9 cellular contexts compared by ENCODE assay signal in genomic region chr5:98713856-98714255, GRCh38.
"Had no signal": no experiment of that assay in that cellular context is flagged by ENCODE, and none has a peak within 500 bp of the region (broad histone marks: within the 10 kb centered on the region; RNA-seq: fewer than 3 reads in every experiment).

No MANE protein-coding gene starts in this region.

- DNase-seq: GM23248, GOT3, H9, HCEC 1CT, Karpas-422, KBM-7 had no signal

- FAIRE-seq: H54, HTR-8/SVneo had no signal

- H3K4me3 ChIP-seq: GM23248 had no signal

- H3K4me2 ChIP-seq: KMS-11 had no signal

- H3K27ac ChIP-seq: KMS-11 had no signal

- H3K9ac ChIP-seq: GM23248, KMS-11 had no signal
